Comparison of ENCODE assay signal across 2 cellular contexts in the genomic region with DNA sequence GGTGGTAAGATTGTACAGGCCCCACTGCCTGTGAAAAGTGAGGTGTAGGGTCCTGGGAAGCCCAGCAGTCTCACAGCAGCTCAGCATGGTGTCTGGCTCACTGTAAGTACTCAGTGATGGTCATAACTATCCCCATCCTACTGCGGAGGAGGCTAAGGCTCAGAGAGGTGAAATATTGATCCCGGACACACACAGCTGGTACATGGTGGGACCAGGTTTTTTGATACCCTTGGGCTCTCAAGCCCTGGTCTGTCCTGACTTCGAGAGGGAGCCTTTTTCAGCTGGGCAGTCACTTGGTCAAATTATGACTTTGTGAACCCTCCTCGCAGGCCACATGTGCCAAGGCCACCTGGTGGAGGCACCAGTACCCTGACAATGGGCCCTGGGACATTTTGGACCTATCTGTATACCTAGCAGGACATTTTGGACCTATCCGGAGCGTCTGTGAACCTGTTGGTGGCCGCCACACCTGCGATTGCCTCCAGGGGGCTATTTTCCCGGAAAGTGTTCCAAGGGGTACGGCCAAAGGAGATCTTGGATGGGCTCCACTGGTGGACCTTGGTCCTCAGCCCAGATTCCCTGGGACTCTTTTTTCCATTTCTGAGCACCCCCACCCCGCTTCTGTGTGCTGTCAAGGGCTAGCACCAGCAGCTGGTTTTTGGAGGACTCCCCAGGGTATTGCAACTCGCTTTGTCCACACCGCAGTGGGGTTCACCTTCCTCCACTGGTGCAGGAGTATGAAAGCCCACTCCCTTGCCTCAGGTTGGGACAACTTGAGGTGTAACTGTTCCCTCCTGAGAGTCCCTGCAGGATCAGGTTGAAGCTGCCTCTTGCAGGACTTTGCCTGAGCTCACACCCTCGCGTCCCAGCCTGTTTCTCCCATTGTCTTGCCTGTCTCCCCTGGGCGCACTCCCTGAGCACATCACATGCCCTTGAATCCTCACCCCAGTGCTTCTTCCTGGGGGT.
TF ChIP-seq lines count a peak whose summit lies in the region.

No MANE protein-coding gene starts in this region.

TF ChIP-seq in HCT116, 20 proteins besides CTCF, POLR2A, EP300 and RAD21:
- TF ChIP-seq EZH2 (IDR thresholded peaks at IDR 0.05), result no peak
- no peak for TF ChIP-seq EZH2phosphoT487 (IDR thresholded peaks at IDR 0.05; ENCODE audit: borderline replicate concordance)
- no peak for TF ChIP-seq CBX3 (IDR thresholded peaks at IDR 0.05; ENCODE audit: low read depth)
- no peak for TF ChIP-seq ZNF274 (IDR thresholded peaks at IDR 0.05; ENCODE audit: low read depth, low read length)
- TF ChIP-seq ZFX (IDR thresholded peaks at IDR 0.05), result no peak
- no peak for TF ChIP-seq YY1 (IDR thresholded peaks at IDR 0.05; ENCODE audit: extremely low read depth, insufficient replicate concordance, low read depth, low read length)
- TF ChIP-seq, protein P1, sequence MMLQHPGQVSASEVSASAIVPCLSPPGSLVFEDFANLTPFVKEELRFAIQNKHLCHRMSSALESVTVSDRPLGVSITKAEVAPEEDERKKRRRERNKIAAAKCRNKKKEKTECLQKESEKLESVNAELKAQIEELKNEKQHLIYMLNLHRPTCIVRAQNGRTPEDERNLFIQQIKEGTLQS (IDR thresholded peaks at IDR 0.05), result no peak
- no peak for TF ChIP-seq CEBPB (IDR thresholded peaks at IDR 0.05; ENCODE audit: low read depth)
- TF ChIP-seq, protein P2, sequence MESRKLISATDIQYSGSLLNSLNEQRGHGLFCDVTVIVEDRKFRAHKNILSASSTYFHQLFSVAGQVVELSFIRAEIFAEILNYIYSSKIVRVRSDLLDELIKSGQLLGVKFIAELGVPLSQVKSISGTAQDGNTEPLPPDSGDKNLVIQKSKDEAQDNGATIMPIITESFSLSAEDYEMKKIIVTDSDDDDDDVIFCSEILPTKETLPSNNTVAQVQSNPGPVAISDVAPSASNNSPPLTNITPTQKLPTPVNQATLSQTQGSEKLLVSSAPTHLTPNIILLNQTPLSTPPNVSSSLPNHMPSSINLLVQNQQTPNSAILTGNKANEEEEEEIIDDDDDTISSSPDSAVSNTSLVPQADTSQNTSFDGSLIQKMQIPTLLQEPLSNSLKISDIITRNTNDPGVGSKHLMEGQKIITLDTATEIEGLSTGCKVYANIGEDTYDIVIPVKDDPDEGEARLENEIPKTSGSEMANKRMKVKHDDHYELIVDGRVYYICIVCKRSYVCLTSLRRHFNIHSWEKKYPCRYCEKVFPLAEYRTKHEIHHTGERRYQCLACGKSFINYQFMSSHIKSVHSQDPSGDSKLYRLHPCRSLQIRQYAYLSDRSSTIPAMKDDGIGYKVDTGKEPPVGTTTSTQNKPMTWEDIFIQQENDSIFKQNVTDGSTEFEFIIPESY (IDR thresholded peaks at IDR 0.05; ENCODE audit: extremely low read depth, insufficient replicate concordance, low read length), result no peak
- TF ChIP-seq POLR2AphosphoS5 (IDR thresholded peaks at IDR 0.05; ENCODE audit: low read depth, low read length), result no peak
- TF ChIP-seq, protein P3, sequence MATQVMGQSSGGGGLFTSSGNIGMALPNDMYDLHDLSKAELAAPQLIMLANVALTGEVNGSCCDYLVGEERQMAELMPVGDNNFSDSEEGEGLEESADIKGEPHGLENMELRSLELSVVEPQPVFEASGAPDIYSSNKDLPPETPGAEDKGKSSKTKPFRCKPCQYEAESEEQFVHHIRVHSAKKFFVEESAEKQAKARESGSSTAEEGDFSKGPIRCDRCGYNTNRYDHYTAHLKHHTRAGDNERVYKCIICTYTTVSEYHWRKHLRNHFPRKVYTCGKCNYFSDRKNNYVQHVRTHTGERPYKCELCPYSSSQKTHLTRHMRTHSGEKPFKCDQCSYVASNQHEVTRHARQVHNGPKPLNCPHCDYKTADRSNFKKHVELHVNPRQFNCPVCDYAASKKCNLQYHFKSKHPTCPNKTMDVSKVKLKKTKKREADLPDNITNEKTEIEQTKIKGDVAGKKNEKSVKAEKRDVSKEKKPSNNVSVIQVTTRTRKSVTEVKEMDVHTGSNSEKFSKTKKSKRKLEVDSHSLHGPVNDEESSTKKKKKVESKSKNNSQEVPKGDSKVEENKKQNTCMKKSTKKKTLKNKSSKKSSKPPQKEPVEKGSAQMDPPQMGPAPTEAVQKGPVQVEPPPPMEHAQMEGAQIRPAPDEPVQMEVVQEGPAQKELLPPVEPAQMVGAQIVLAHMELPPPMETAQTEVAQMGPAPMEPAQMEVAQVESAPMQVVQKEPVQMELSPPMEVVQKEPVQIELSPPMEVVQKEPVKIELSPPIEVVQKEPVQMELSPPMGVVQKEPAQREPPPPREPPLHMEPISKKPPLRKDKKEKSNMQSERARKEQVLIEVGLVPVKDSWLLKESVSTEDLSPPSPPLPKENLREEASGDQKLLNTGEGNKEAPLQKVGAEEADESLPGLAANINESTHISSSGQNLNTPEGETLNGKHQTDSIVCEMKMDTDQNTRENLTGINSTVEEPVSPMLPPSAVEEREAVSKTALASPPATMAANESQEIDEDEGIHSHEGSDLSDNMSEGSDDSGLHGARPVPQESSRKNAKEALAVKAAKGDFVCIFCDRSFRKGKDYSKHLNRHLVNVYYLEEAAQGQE (IDR thresholded peaks at IDR 0.05; ENCODE audit: low read depth), result no peak
- TF ChIP-seq SIN3A (IDR thresholded peaks at IDR 0.05; ENCODE audit: low read depth), result no peak
- no peak for TF ChIP-seq SP1 (IDR thresholded peaks at IDR 0.05; ENCODE audit: low read depth)
- TF ChIP-seq JUND (IDR thresholded peaks at IDR 0.05), result no peak
- no peak for TF ChIP-seq FOSL1 (IDR thresholded peaks at IDR 0.05; ENCODE audit: low read depth)

TF ChIP-seq in H1, 55 proteins besides CTCF, POLR2A, EP300 and RAD21:
- TF ChIP-seq, protein P4, sequence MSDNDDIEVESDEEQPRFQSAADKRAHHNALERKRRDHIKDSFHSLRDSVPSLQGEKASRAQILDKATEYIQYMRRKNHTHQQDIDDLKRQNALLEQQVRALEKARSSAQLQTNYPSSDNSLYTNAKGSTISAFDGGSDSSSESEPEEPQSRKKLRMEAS (IDR thresholded peaks at IDR 0.05), result no peak
- TF ChIP-seq SIN3A (conservative IDR thresholded peaks at IDR 0.05 in 1 of 2, IDR thresholded peaks at IDR 0.05 in 1 of 2; ENCODE audit: low read depth in 1 of 2, low read length in 2 of 2) (no peak), TAF7 (optimal IDR thresholded peaks at IDR 0.05; ENCODE audit: borderline replicate concordance, low read depth, low read length) (no peak), FOSL1 (IDR thresholded peaks at IDR 0.05; ENCODE audit: insufficient read depth, low read depth, low read length) (no peak), CEBPB (IDR thresholded peaks at IDR 0.05; ENCODE audit: low read depth, low read length) (no peak), JUND (IDR thresholded peaks at IDR 0.05; ENCODE audit: low read length) (no peak)
- TF ChIP-seq, protein P1 (IDR thresholded peaks at IDR 0.05; ENCODE audit: insufficient read depth, low read depth, low read length), result no peak
- TF ChIP-seq, protein P5, sequence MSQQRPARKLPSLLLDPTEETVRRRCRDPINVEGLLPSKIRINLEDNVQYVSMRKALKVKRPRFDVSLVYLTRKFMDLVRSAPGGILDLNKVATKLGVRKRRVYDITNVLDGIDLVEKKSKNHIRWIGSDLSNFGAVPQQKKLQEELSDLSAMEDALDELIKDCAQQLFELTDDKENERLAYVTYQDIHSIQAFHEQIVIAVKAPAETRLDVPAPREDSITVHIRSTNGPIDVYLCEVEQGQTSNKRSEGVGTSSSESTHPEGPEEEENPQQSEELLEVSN (IDR thresholded peaks at IDR 0.05), result no peak
- TF ChIP-seq, protein P6, sequence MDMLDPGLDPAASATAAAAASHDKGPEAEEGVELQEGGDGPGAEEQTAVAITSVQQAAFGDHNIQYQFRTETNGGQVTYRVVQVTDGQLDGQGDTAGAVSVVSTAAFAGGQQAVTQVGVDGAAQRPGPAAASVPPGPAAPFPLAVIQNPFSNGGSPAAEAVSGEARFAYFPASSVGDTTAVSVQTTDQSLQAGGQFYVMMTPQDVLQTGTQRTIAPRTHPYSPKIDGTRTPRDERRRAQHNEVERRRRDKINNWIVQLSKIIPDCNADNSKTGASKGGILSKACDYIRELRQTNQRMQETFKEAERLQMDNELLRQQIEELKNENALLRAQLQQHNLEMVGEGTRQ (IDR thresholded peaks at IDR 0.05; ENCODE audit: low read length), result no peak
